ENCODE assay signal across 11 cellular contexts in the genomic region with DNA sequence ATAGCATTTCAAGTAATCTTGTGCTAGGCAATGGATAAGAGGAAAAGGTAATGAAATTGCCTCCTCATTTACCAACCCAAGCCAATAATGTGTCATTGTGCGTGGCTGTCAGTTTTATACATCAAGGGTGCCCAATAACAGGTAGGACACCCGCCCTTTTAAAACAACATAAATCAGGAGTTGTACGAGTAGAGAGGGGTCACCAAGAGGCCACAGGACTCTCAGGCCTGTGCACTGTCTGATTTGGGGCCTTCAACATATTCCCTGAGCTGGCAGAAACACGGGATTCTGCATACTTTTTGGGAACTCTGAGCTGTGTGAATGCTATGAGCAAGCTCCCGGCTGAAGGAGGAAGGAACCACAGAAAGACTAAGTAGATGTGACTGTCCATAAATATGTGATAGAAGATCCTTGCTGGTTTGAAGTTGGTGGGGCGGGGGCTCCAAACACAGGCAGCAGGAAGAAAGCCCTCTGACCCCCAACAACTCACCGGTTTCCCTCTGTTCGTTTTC.
DNase-seq lines count a peak whose midpoint lies in the region; ATAC-seq and TF ChIP-seq lines count a peak whose summit lies in the region.
"Had no signal": no experiment of that assay in that cellular context is flagged by ENCODE, and none has a peak within 500 bp of the region (broad histone marks: within the 10 kb centered on the region; RNA-seq: fewer than 3 reads in every experiment).

No MANE protein-coding gene starts in this region.

- H3K4me1 ChIP-seq in H9 (ENCODE audit: insufficient read depth, low read length) (peaks cover 18% of the 10 kb centered on the region), lower lobe of right lung (peaks cover 28% of the 10 kb centered on the region), smooth muscle cell (ENCODE audit: low read depth) (peaks cover 36% of the 10 kb centered on the region)

- H3K56ac ChIP-seq in H9 (ENCODE audit: insufficient read length, low read depth, low read length): no peak overlapping the region

- WGBS in H9 (ENCODE audit: extremely low coverage, insufficient read length, low lambda C conversion rate): no CpG with 5 or more reads among the region's 8 CpGs
- 65% methylated on average over 8 of the region's 8 CpGs for WGBS in smooth muscle cell (ENCODE audit: low lambda C conversion rate)

- H3K27ac ChIP-seq in H9 (ENCODE audit: insufficient read length, low read depth, low read length): no peak overlapping the region
- H3K27ac ChIP-seq in VCaP: peak overlapping the region; percentile 98
- H3K27ac ChIP-seq in lower lobe of right lung: peak overlapping the region; percentile 84
- H3K27ac ChIP-seq in smooth muscle cell (ENCODE audit: low read depth): peak overlapping the region; percentile 49
- no peak overlapping the region for H3K27ac ChIP-seq in coronary artery

- no peak overlapping the region for H4K91ac ChIP-seq in H9 (ENCODE audit: insufficient read length, low read depth, low read length)

- DNase-seq in H9 (no peak), lower lobe of right lung (no peak), smooth muscle cell (lab: John Stamatoyannopoulos, UW; ENCODE audit: unreplicated experiment) (no peak), DMS79 treated with DMSO at 0.1 percent for 48 hours (lab: John Stamatoyannopoulos, UW) (no peak), coronary artery (ENCODE audit: low spot score) (no peak)
- DNase-seq: activated gamma-delta T cell treated with Interleukin-2 at 50 U/mL for 16 hours; mammary epithelial cell; stimulated activated CD4-positive, alpha-beta T cell treated with anti-CD3 and anti-CD28 coated beads, Interleukin-12 subunit alpha, Interleukin-12 subunit beta, amount 100 ng/mL, for 4 hours; stimulated activated CD8-positive, alpha-beta memory T cell treated with anti-CD3 and anti-CD28 coated beads, Interleukin-4, amount 100 ng/mL, for 48 hours had no signal

- no peaks in the 10 kb centered on the region for H3K23me2 ChIP-seq in H9 (ENCODE audit: insufficient read length, low read depth, low read length, poor library complexity, severe bottlenecking)

- no peak overlapping the region for H2AFZ ChIP-seq in H9 (ENCODE audit: low read length)
- H2AFZ ChIP-seq in smooth muscle cell (ENCODE audit: low read depth): peak overlapping the region; percentile 34

- no peaks in the 10 kb centered on the region; the same call in none of the 2 replicates for H3K27me3 Mint-ChIP-seq in H9 (ENCODE audit: low read depth)

- H3K4me2 ChIP-seq in H9 (ENCODE audit: insufficient read depth, insufficient read length, low read length) (no peak overlapping the region), smooth muscle cell (peak overlapping the region; percentile 80)

- H3K18ac ChIP-seq in H9 (ENCODE audit: insufficient read length, low read depth, low read length): no peak overlapping the region

- H2BK15ac ChIP-seq in H9 (ENCODE audit: low read depth, low read length): no peak overlapping the region

- H3K36me3 ChIP-seq in lower lobe of right lung (no peaks in the 10 kb centered on the region), smooth muscle cell (ENCODE audit: low read depth) (no peaks in the 10 kb centered on the region)

- H2AK5ac ChIP-seq in H9 (ENCODE audit: insufficient read length, low read length): no peak overlapping the region

- no peaks in the 10 kb centered on the region for H3K9me3 ChIP-seq in H9 (ENCODE audit: control insufficient read depth, low read depth, low read length)
- H3K9me3 ChIP-seq in lower lobe of right lung: no peaks in the 10 kb centered on the region
- H3K9me3 ChIP-seq in smooth muscle cell (replicated peaks; ENCODE audit: low read depth): no peaks in the 10 kb centered on the region

- H3K14ac ChIP-seq in H9 (ENCODE audit: insufficient read depth, low read length): no peak overlapping the region

- no peak overlapping the region for H3K4me3 ChIP-seq in lower lobe of right lung
- no peak overlapping the region for H3K4me3 ChIP-seq in smooth muscle cell
- H3K4me3 ChIP-seq in coronary artery: no peak overlapping the region

- no peak overlapping the region for H2BK12ac ChIP-seq in H9 (ENCODE audit: insufficient read length, low read depth, low read length)

- no peak overlapping the region for H3K23ac ChIP-seq in H9 (ENCODE audit: insufficient read length, low read depth, low read length)

- peaks cover 49 to 51% of the 10 kb centered on the region in 2 experiments for H3K4me1 Mint-ChIP-seq in H9

- H3K27me3 ChIP-seq in H9 (ENCODE audit: insufficient read depth, low read length) (no peaks in the 10 kb centered on the region), lower lobe of right lung (ENCODE audit: low read depth) (no peaks in the 10 kb centered on the region), smooth muscle cell (ENCODE audit: low read depth) (no peaks in the 10 kb centered on the region)

- intact Hi-C loops in lower lobe of right lung (cut with DNase I): no loop called here

- H3F3A ChIP-seq in smooth muscle cell (ENCODE audit: low read depth): peaks cover 7% of the 10 kb centered on the region

- H3K9ac ChIP-seq in H9 (ENCODE audit: extremely low read depth, insufficient read length, low read length) (no peak overlapping the region), smooth muscle cell (ENCODE audit: low read depth) (no peak overlapping the region)

- no peak overlapping the region for H2BK20ac ChIP-seq in H9 (ENCODE audit: low read depth, low read length, poor library complexity, severe bottlenecking)

- TF ChIP-seq CTCF in H9 (conservative IDR thresholded peaks at IDR 0.05): no peak
- TF ChIP-seq CTCF in VCaP (conservative IDR thresholded peaks at IDR 0.05): no peak
- TF ChIP-seq CTCF in lower lobe of right lung (IDR thresholded peaks at IDR 0.05): no peak
- TF ChIP-seq CTCF in smooth muscle cell (IDR thresholded peaks at IDR 0.05; ENCODE audit: borderline replicate concordance, insufficient read depth, poor library complexity, severe bottlenecking): no peak
- TF ChIP-seq CTCF in coronary artery (IDR thresholded peaks at IDR 0.05): no peak

- H3K79me2 ChIP-seq in H9 (ENCODE audit: insufficient read depth, low read length) (no peaks in the 10 kb centered on the region), smooth muscle cell (ENCODE audit: low read depth) (no peaks in the 10 kb centered on the region)

- H3K79me1 ChIP-seq in H9 (ENCODE audit: insufficient read depth, low read depth, low read length, poor library complexity, severe bottlenecking): no peaks in the 10 kb centered on the region

- peak overlapping the region in 1 of 3 experiments; percentile 79; a peak in 1 of 7 replicates for H3K27ac Mint-ChIP-seq in H9

- H3K9me3 Mint-ChIP-seq in H9: no peaks in the 10 kb centered on the region

- H4K20me1 ChIP-seq in H9 (ENCODE audit: control insufficient read depth, insufficient read depth, insufficient read length) (no peaks in the 10 kb centered on the region), smooth muscle cell (ENCODE audit: low read depth) (no peaks in the 10 kb centered on the region)

- no peak for ATAC-seq in lower lobe of right lung
- no peak for ATAC-seq in HG02938 (IDR thresholded peaks at IDR 0.05; ENCODE audit: unreplicated experiment)

- no peak overlapping the region for H3T11ph ChIP-seq in H9 (ENCODE audit: low read length)

- peak overlapping the region; percentile 53 for H2BK120ac ChIP-seq in H9 (ENCODE audit: low read depth, low read length, poor library complexity, severe bottlenecking)

- H2BK5ac ChIP-seq in H9 (ENCODE audit: insufficient read length, low read length): no peak overlapping the region

- H4K5ac ChIP-seq in H9 (ENCODE audit: insufficient read length, low read depth, low read length): no peak overlapping the region

- H3K36me3 Mint-ChIP-seq in H9 (ENCODE audit: insufficient read depth in 1 of 3, low read depth in 3 of 3): no peaks in the 10 kb centered on the region

- H3K4me3 Mint-ChIP-seq in H9: peak overlapping the region in 1 of 2 experiments; percentile 58; a peak in 2 of 5 replicates

- no peak overlapping the region for H4K8ac ChIP-seq in H9 (replicated peaks; ENCODE audit: insufficient read length, low read depth, low read length)

- H3K4ac ChIP-seq in H9 (ENCODE audit: low read depth, low read length): no peak overlapping the region; the same call in 1 of the 2 replicates

Comparison
In these comparisons a context has a peak if more than half of its experiments do, and no peak if none do; other contexts are left out.
1. H3K27ac ChIP-seq: peak in VCaP (single experiment), lower lobe of right lung (single experiment) and smooth muscle cell (single experiment); none in H9 (single experiment) and coronary artery (0 of 2).